Comparison of ENCODE assay signal across 2 cellular contexts in the genomic region with DNA sequence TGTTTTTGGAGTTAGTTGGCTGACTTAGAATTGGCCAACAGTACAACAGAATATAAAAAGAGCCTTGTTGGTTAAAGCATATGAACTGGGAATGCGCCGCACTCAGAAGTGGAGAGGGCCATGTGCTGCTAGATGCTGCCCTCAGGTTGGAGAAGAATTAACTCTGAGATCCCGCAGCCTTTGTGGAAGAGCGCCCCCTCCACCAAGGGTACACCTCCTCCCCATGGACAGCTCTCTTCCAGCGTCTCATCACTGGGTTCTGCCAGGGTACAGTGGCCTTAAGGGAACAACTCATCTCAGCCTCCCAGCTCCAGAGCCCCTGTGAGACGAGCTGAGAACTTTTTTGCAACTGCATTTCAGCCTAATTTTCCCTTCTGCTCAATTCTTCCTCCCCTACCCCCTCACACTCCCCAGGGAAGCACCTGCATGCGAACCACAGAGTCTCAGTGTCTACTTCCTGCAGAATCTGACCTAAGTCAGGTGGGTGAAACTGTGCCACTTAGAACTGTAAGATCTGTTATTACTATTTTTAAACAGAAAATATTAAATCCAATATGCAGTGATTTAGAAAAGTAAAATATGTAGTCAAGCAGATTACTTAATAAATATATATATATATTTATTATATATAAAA.
TF ChIP-seq lines count a peak whose summit lies in the region.

No MANE protein-coding gene starts in this region.

TF ChIP-seq in GM23338, 12 proteins besides CTCF, POLR2A, EP300 and RAD21 (continued from another document and continues in another):
- TF ChIP-seq, protein P1, sequence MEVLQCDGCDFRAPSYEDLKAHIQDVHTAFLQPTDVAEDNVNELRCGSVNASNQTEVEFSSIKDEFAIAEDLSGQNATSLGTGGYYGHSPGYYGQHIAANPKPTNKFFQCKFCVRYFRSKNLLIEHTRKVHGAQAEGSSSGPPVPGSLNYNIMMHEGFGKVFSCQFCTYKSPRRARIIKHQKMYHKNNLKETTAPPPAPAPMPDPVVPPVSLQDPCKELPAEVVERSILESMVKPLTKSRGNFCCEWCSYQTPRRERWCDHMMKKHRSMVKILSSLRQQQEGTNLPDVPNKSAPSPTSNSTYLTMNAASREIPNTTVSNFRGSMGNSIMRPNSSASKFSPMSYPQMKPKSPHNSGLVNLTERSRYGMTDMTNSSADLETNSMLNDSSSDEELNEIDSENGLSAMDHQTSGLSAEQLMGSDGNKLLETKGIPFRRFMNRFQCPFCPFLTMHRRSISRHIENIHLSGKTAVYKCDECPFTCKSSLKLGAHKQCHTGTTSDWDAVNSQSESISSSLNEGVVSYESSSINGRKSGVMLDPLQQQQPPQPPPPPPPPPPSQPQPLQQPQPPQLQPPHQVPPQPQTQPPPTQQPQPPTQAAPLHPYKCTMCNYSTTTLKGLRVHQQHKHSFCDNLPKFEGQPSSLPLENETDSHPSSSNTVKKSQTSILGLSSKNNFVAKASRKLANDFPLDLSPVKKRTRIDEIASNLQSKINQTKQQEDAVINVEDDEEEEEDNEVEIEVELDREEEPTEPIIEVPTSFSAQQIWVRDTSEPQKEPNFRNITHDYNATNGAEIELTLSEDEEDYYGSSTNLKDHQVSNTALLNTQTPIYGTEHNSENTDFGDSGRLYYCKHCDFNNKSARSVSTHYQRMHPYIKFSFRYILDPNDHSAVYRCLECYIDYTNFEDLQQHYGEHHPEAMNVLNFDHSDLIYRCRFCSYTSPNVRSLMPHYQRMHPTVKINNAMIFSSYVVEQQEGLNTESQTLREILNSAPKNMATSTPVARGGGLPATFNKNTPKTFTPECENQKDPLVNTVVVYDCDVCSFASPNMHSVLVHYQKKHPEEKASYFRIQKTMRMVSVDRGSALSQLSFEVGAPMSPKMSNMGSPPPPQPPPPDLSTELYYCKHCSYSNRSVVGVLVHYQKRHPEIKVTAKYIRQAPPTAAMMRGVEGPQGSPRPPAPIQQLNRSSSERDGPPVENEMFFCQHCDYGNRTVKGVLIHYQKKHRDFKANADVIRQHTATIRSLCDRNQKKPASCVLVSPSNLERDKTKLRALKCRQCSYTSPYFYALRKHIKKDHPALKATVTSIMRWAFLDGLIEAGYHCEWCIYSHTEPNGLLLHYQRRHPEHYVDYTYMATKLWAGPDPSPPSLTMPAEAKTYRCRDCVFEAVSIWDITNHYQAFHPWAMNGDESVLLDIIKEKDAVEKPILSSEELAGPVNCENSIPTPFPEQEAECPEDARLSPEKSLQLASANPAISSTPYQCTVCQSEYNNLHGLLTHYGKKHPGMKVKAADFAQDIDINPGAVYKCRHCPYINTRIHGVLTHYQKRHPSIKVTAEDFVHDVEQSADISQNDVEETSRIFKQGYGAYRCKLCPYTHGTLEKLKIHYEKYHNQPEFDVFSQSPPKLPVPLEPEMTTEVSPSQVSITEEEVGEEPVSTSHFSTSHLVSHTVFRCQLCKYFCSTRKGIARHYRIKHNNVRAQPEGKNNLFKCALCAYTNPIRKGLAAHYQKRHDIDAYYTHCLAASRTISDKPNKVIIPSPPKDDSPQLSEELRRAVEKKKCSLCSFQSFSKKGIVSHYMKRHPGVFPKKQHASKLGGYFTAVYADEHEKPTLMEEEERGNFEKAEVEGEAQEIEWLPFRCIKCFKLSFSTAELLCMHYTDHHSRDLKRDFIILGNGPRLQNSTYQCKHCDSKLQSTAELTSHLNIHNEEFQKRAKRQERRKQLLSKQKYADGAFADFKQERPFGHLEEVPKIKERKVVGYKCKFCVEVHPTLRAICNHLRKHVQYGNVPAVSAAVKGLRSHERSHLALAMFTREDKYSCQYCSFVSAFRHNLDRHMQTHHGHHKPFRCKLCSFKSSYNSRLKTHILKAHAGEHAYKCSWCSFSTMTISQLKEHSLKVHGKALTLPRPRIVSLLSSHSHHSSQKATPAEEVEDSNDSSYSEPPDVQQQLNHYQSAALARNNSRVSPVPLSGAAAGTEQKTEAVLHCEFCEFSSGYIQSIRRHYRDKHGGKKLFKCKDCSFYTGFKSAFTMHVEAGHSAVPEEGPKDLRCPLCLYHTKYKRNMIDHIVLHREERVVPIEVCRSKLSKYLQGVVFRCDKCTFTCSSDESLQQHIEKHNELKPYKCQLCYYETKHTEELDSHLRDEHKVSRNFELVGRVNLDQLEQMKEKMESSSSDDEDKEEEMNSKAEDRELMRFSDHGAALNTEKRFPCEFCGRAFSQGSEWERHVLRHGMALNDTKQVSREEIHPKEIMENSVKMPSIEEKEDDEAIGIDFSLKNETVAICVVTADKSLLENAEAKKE (CRISPR knock-in tag; IDR thresholded peaks at IDR 0.05) = no peak
- TF ChIP-seq ZNF331 (CRISPR knock-in tag; IDR thresholded peaks at IDR 0.05; ENCODE audit: low read depth) (no peak), POLR2AphosphoS5 (IDR thresholded peaks at IDR 0.05; ENCODE audit: low read depth) (no peak), ZNF114 (CRISPR knock-in tag; IDR thresholded peaks at IDR 0.05) (no peak), NANOG (IDR thresholded peaks at IDR 0.05; ENCODE audit: borderline replicate concordance) (no peak), CREB1 (CRISPR knock-in tag; IDR thresholded peaks at IDR 0.05; ENCODE audit: low read depth) (no peak), EZH2 (IDR thresholded peaks at IDR 0.05; ENCODE audit: low read depth, unreplicated experiment) (no peak), STAT1 (IDR thresholded peaks at IDR 0.05; ENCODE audit: unreplicated experiment) (no peak), JUNB (IDR thresholded peaks at IDR 0.05; ENCODE audit: unreplicated experiment) (no peak)
- TF ChIP-seq, protein P2, sequence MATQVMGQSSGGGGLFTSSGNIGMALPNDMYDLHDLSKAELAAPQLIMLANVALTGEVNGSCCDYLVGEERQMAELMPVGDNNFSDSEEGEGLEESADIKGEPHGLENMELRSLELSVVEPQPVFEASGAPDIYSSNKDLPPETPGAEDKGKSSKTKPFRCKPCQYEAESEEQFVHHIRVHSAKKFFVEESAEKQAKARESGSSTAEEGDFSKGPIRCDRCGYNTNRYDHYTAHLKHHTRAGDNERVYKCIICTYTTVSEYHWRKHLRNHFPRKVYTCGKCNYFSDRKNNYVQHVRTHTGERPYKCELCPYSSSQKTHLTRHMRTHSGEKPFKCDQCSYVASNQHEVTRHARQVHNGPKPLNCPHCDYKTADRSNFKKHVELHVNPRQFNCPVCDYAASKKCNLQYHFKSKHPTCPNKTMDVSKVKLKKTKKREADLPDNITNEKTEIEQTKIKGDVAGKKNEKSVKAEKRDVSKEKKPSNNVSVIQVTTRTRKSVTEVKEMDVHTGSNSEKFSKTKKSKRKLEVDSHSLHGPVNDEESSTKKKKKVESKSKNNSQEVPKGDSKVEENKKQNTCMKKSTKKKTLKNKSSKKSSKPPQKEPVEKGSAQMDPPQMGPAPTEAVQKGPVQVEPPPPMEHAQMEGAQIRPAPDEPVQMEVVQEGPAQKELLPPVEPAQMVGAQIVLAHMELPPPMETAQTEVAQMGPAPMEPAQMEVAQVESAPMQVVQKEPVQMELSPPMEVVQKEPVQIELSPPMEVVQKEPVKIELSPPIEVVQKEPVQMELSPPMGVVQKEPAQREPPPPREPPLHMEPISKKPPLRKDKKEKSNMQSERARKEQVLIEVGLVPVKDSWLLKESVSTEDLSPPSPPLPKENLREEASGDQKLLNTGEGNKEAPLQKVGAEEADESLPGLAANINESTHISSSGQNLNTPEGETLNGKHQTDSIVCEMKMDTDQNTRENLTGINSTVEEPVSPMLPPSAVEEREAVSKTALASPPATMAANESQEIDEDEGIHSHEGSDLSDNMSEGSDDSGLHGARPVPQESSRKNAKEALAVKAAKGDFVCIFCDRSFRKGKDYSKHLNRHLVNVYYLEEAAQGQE (IDR thresholded peaks at IDR 0.05; ENCODE audit: unreplicated experiment) = no peak

TF ChIP-seq in GM12878, 131 proteins besides CTCF, POLR2A, EP300 and RAD21 (continued from another document):
- TF ChIP-seq, protein P3, sequence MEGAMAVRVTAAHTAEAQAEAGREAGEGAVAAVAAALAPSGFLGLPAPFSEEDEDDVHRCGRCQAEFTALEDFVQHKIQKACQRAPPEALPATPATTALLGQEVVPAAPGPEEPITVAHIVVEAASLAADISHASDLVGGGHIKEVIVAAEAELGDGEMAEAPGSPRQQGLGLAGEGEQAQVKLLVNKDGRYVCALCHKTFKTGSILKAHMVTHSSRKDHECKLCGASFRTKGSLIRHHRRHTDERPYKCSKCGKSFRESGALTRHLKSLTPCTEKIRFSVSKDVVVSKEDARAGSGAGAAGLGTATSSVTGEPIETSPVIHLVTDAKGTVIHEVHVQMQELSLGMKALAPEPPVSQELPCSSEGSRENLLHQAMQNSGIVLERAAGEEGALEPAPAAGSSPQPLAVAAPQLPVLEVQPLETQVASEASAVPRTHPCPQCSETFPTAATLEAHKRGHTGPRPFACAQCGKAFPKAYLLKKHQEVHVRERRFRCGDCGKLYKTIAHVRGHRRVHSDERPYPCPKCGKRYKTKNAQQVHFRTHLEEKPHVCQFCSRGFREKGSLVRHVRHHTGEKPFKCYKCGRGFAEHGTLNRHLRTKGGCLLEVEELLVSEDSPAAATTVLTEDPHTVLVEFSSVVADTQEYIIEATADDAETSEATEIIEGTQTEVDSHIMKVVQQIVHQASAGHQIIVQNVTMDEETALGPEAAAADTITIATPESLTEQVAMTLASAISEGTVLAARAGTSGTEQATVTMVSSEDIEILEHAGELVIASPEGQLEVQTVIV (IDR thresholded peaks at IDR 0.05; ENCODE audit: borderline replicate concordance, partially characterized antibody) = no peak
- TF ChIP-seq KAT2A (conservative IDR thresholded peaks at IDR 0.05; ENCODE audit: control insufficient read depth, low read depth, low read length) = no peak
- no peak for TF ChIP-seq TCF12 (IDR thresholded peaks at IDR 0.05; ENCODE audit: low read depth, low read length)
- no peak for TF ChIP-seq NFIC (IDR thresholded peaks at IDR 0.05; ENCODE audit: low read depth, low read length)
- TF ChIP-seq, protein P4, sequence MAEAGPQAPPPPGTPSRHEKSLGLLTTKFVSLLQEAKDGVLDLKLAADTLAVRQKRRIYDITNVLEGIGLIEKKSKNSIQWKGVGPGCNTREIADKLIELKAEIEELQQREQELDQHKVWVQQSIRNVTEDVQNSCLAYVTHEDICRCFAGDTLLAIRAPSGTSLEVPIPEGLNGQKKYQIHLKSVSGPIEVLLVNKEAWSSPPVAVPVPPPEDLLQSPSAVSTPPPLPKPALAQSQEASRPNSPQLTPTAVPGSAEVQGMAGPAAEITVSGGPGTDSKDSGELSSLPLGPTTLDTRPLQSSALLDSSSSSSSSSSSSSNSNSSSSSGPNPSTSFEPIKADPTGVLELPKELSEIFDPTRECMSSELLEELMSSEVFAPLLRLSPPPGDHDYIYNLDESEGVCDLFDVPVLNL (IDR thresholded peaks at IDR 0.05; ENCODE audit: low read depth, low read length) = no peak
